In genomic region chr16:180921-181667, GRCh38 we compare ENCODE assay signal across 1 cellular context.
TF ChIP-seq lines count a peak whose summit lies in the region.

No MANE protein-coding gene starts in this region.

TF ChIP-seq in K562, 482 proteins besides CTCF, POLR2A, EP300 and RAD21 (continued from another document and continues in another):
- TF ChIP-seq, protein P1, sequence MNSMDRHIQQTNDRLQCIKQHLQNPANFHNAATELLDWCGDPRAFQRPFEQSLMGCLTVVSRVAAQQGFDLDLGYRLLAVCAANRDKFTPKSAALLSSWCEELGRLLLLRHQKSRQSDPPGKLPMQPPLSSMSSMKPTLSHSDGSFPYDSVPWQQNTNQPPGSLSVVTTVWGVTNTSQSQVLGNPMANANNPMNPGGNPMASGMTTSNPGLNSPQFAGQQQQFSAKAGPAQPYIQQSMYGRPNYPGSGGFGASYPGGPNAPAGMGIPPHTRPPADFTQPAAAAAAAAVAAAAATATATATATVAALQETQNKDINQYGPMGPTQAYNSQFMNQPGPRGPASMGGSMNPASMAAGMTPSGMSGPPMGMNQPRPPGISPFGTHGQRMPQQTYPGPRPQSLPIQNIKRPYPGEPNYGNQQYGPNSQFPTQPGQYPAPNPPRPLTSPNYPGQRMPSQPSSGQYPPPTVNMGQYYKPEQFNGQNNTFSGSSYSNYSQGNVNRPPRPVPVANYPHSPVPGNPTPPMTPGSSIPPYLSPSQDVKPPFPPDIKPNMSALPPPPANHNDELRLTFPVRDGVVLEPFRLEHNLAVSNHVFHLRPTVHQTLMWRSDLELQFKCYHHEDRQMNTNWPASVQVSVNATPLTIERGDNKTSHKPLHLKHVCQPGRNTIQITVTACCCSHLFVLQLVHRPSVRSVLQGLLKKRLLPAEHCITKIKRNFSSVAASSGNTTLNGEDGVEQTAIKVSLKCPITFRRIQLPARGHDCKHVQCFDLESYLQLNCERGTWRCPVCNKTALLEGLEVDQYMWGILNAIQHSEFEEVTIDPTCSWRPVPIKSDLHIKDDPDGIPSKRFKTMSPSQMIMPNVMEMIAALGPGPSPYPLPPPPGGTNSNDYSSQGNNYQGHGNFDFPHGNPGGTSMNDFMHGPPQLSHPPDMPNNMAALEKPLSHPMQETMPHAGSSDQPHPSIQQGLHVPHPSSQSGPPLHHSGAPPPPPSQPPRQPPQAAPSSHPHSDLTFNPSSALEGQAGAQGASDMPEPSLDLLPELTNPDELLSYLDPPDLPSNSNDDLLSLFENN (IDR thresholded peaks at IDR 0.05; ENCODE audit: low read depth in 2 of 2, low read length in 2 of 2): no peak
- TF ChIP-seq, protein P2, sequence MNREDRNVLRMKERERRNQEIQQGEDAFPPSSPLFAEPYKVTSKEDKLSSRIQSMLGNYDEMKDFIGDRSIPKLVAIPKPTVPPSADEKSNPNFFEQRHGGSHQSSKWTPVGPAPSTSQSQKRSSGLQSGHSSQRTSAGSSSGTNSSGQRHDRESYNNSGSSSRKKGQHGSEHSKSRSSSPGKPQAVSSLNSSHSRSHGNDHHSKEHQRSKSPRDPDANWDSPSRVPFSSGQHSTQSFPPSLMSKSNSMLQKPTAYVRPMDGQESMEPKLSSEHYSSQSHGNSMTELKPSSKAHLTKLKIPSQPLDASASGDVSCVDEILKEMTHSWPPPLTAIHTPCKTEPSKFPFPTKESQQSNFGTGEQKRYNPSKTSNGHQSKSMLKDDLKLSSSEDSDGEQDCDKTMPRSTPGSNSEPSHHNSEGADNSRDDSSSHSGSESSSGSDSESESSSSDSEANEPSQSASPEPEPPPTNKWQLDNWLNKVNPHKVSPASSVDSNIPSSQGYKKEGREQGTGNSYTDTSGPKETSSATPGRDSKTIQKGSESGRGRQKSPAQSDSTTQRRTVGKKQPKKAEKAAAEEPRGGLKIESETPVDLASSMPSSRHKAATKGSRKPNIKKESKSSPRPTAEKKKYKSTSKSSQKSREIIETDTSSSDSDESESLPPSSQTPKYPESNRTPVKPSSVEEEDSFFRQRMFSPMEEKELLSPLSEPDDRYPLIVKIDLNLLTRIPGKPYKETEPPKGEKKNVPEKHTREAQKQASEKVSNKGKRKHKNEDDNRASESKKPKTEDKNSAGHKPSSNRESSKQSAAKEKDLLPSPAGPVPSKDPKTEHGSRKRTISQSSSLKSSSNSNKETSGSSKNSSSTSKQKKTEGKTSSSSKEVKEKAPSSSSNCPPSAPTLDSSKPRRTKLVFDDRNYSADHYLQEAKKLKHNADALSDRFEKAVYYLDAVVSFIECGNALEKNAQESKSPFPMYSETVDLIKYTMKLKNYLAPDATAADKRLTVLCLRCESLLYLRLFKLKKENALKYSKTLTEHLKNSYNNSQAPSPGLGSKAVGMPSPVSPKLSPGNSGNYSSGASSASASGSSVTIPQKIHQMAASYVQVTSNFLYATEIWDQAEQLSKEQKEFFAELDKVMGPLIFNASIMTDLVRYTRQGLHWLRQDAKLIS (CRISPR knock-in tag; IDR thresholded peaks at IDR 0.05): peak; percentile 97; the same call in 1 of the 2 replicates
- TF ChIP-seq ZNF239 (CRISPR knock-in tag; IDR thresholded peaks at IDR 0.05): no peak
- peak; percentile 98 for TF ChIP-seq LCOR (CRISPR knock-in tag; IDR thresholded peaks at IDR 0.05)
- TF ChIP-seq MCM5 (IDR thresholded peaks at IDR 0.05; ENCODE audit: low read depth): no peak
- TF ChIP-seq KAT8 (IDR thresholded peaks at IDR 0.05; ENCODE audit: low read depth): no peak
- no peak for TF ChIP-seq PTRF (tag; IDR thresholded peaks at IDR 0.05)
- TF ChIP-seq KDM1A (IDR thresholded peaks at IDR 0.05): no peak
- TF ChIP-seq CREBBP (IDR thresholded peaks at IDR 0.05; ENCODE audit: low read depth, low read length): no peak
- peak; percentile 91 for TF ChIP-seq U2AF1 (optimal IDR thresholded peaks at IDR 0.05; ENCODE audit: low read depth, low read length)
- no peak for TF ChIP-seq ZZZ3 (IDR thresholded peaks at IDR 0.05)
- TF ChIP-seq, protein P3, sequence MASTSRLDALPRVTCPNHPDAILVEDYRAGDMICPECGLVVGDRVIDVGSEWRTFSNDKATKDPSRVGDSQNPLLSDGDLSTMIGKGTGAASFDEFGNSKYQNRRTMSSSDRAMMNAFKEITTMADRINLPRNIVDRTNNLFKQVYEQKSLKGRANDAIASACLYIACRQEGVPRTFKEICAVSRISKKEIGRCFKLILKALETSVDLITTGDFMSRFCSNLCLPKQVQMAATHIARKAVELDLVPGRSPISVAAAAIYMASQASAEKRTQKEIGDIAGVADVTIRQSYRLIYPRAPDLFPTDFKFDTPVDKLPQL (IDR thresholded peaks at IDR 0.05; ENCODE audit: extremely low read depth, insufficient read length): no peak
- no peak for TF ChIP-seq NFIX (CRISPR knock-in tag; IDR thresholded peaks at IDR 0.05; ENCODE audit: low read depth)
- no peak for TF ChIP-seq NELFE (IDR thresholded peaks at IDR 0.05; ENCODE audit: insufficient read depth, insufficient read length)
- no peak; the same call in 1 of the 2 replicates for TF ChIP-seq STAT6 (CRISPR knock-in tag; IDR thresholded peaks at IDR 0.05)
- TF ChIP-seq SIRT6 (IDR thresholded peaks at IDR 0.05; ENCODE audit: low read depth, low read length): no peak
- TF ChIP-seq ELF1 (tag; IDR thresholded peaks at IDR 0.05): no peak
- no peak for TF ChIP-seq WHSC1 (IDR thresholded peaks at IDR 0.05; ENCODE audit: low read length)
- TF ChIP-seq ATF1 (CRISPR knock-in tag; IDR thresholded peaks at IDR 0.05): no peak; the same call in 1 of the 2 replicates
- TF ChIP-seq ATF1 (tag; IDR thresholded peaks at IDR 0.05): peak; percentile 80
- TF ChIP-seq, protein P4, sequence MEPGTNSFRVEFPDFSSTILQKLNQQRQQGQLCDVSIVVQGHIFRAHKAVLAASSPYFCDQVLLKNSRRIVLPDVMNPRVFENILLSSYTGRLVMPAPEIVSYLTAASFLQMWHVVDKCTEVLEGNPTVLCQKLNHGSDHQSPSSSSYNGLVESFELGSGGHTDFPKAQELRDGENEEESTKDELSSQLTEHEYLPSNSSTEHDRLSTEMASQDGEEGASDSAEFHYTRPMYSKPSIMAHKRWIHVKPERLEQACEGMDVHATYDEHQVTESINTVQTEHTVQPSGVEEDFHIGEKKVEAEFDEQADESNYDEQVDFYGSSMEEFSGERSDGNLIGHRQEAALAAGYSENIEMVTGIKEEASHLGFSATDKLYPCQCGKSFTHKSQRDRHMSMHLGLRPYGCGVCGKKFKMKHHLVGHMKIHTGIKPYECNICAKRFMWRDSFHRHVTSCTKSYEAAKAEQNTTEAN (CRISPR knock-in tag; IDR thresholded peaks at IDR 0.05): peak; percentile 97
- TF ChIP-seq HMG20B (CRISPR knock-in tag; IDR thresholded peaks at IDR 0.05): no peak
- TF ChIP-seq RB1 (IDR thresholded peaks at IDR 0.05; ENCODE audit: low read depth): peak; percentile 95
- peak; percentile 54; the same call in 1 of the 2 replicates for TF ChIP-seq PHF8 (IDR thresholded peaks at IDR 0.05; ENCODE audit: borderline replicate concordance, low read length)
- TF ChIP-seq PHF21A (IDR thresholded peaks at IDR 0.05; ENCODE audit: borderline replicate concordance, low read depth): peak; percentile 63
- peak; percentile 100 for TF ChIP-seq MGA (IDR thresholded peaks at IDR 0.05)
- TF ChIP-seq CC2D1A (IDR thresholded peaks at IDR 0.05): no peak
- peak; percentile 47 for TF ChIP-seq SAP30 (IDR thresholded peaks at IDR 0.05; ENCODE audit: borderline replicate concordance, insufficient read depth, low read depth, low read length, poor library complexity, severe bottlenecking)
- TF ChIP-seq ZFP91 (CRISPR knock-in tag; IDR thresholded peaks at IDR 0.05): peak; percentile 80; the same call in 1 of the 2 replicates
- TF ChIP-seq MAFG (tag; conservative IDR thresholded peaks at IDR 0.05): no peak
- TF ChIP-seq ZKSCAN8 (CRISPR knock-in tag; IDR thresholded peaks at IDR 0.05): no peak
- TF ChIP-seq POLR2B (IDR thresholded peaks at IDR 0.05; ENCODE audit: low read depth, partially characterized antibody): no peak
- peak; percentile 76 for TF ChIP-seq HMGN3 (IDR thresholded peaks at IDR 0.05; ENCODE audit: borderline replicate concordance, extremely low read depth, insufficient read length, low read depth, low read length)
